16 cellular contexts compared by ENCODE assay signal in genomic region chr2:201447116-201447515, GRCh38. TPM values are rescaled to one million over a fixed set of nuclear protein-coding genes. Genes with fewer than 3 reads are reported as not detected.
A peak's percentile ranks its signal among the peaks of the same experiment; 100 is the strongest.
DNase-seq lines count a peak whose midpoint lies in the region; ATAC-seq and TF ChIP-seq lines count a peak whose summit lies in the region.
"Had no signal": no experiment of that assay in that cellular context is flagged by ENCODE, and none has a peak within 500 bp of the region (broad histone marks: within the 10 kb centered on the region; RNA-seq: fewer than 3 reads in every experiment).

No MANE protein-coding gene starts in this region.

- no peak for ATAC-seq in activated T-cell treated with anti-CD3 and anti-CD28 coated beads, Interleukin-2, amount 50 U/mL, for 4 hours
- ATAC-seq: heart right ventricle had no signal

- H3K36me3 Mint-ChIP-seq in activated T-cell treated with anti-CD3 and anti-CD28 coated beads, Interleukin-2, amount 50 U/mL, for 4 hours (ENCODE audit: insufficient read depth), result peaks cover 5% of the 10 kb centered on the region
- H3K36me3 Mint-ChIP-seq in activated naive CD8-positive, alpha-beta T cell, result peaks cover 4% of the 10 kb centered on the region
- no peaks in the 10 kb centered on the region for H3K36me3 Mint-ChIP-seq in neural crest cell (ENCODE audit: low read depth)

- no peaks in the 10 kb centered on the region for H3K27me3 Mint-ChIP-seq in activated T-cell treated with anti-CD3 and anti-CD28 coated beads, Interleukin-2, amount 50 U/mL, for 4 hours (ENCODE audit: low read depth)
- no peaks in the 10 kb centered on the region for H3K27me3 Mint-ChIP-seq in activated naive CD8-positive, alpha-beta T cell
- H3K27me3 Mint-ChIP-seq in neural crest cell (ENCODE audit: low read depth), result no peaks in the 10 kb centered on the region
- H3K27me3 Mint-ChIP-seq: activated B cell treated with CpG ODN at 0.5 μM for 24 hours had no signal

- DNase-seq in activated T-cell treated with anti-CD3 and anti-CD28 coated beads, Interleukin-2, amount 50 U/mL, for 4 hours, result no peak
- DNase-seq in activated T-cell treated with anti-CD3 and anti-CD28 coated beads, Interleukin-2, amount 50 U/mL, for 48 hours, result no peak
- DNase-seq in NCI-H82 (lab: John Stamatoyannopoulos, UW), result peak; percentile 56
- DNase-seq in neural crest cell (ENCODE audit: low read depth, low spot score), result no peak
- DNase-seq in NCI-H69 (lab: John Stamatoyannopoulos, UW), result no peak
- DNase-seq in inferior parietal cortex (ENCODE audit: extremely low spot score), result no peak
- no peak for DNase-seq in medulla oblongata (ENCODE audit: extremely low spot score)
- DNase-seq: activated B cell treated with CpG ODN at 0.5 μM for 24 hours, COR-L47, heart right ventricle, NCI-H187 treated with DMSO at 0.1 percent for 48 hours, NCI-H524 treated with DMSO at 0.1 percent for 48 hours, ovary, Peyer's patch, small intestine had no signal

- H3K9me3 Mint-ChIP-seq in activated T-cell treated with anti-CD3 and anti-CD28 coated beads, Interleukin-2, amount 50 U/mL, for 4 hours, result no peaks in the 10 kb centered on the region
- H3K9me3 Mint-ChIP-seq in activated naive CD8-positive, alpha-beta T cell (ENCODE audit: low read depth), result no peaks in the 10 kb centered on the region
- H3K9me3 Mint-ChIP-seq in neural crest cell, result no peaks in the 10 kb centered on the region
- H3K9me3 Mint-ChIP-seq: activated B cell treated with CpG ODN at 0.5 μM for 24 hours had no signal

- peak overlapping the region; percentile 47 for H3K4me3 Mint-ChIP-seq in activated T-cell treated with anti-CD3 and anti-CD28 coated beads, Interleukin-2, amount 50 U/mL, for 4 hours
- peak overlapping the region; percentile 68 for H3K4me3 Mint-ChIP-seq in activated naive CD8-positive, alpha-beta T cell
- H3K4me3 Mint-ChIP-seq in neural crest cell, result peak overlapping the region; percentile 15
- H3K4me3 Mint-ChIP-seq: activated B cell treated with CpG ODN at 0.5 μM for 24 hours had no signal

- H3K4me1 Mint-ChIP-seq in activated T-cell treated with anti-CD3 and anti-CD28 coated beads, Interleukin-2, amount 50 U/mL, for 4 hours (ENCODE audit: low read depth), result peaks cover 51% of the 10 kb centered on the region
- peaks cover 52% of the 10 kb centered on the region for H3K4me1 Mint-ChIP-seq in activated naive CD8-positive, alpha-beta T cell (ENCODE audit: low read depth)
- H3K4me1 Mint-ChIP-seq in neural crest cell, result peaks cover 15% of the 10 kb centered on the region

- peak overlapping the region; percentile 82 for H3K27ac Mint-ChIP-seq in activated naive CD8-positive, alpha-beta T cell
- H3K27ac Mint-ChIP-seq in neural crest cell (ENCODE audit: unreplicated experiment), result no peak overlapping the region
- H3K27ac Mint-ChIP-seq: activated B cell treated with CpG ODN at 0.5 μM for 24 hours had no signal

- TF ChIP-seq CTCF in neural crest cell (conservative IDR thresholded peaks at IDR 0.05), result no peak

RNA-seq across cellular contexts. Expression of gene TRAK2, which starts 4.1 kb away (rescaled TPM):
- 10 to 100 TPM; 18.1 to 18.4 (median 18.4) TPM for total RNA-seq in activated T-cell treated with anti-CD3 and anti-CD28 coated beads, Interleukin-2, amount 50 U/mL, for 4 hours
- total RNA-seq in neural crest cell, result 13.4 and 14.2 TPM in 2 replicates

RNA-seq across cellular contexts. Expression of gene STRADB, which starts 4.4 kb away (rescaled TPM):
- 10 to 100 TPM; 10.8 to 15.9 (median 11.9) TPM for total RNA-seq in activated T-cell treated with anti-CD3 and anti-CD28 coated beads, Interleukin-2, amount 50 U/mL, for 4 hours
- total RNA-seq in neural crest cell, result 40.4 and 42.2 TPM in 2 replicates

Comparison
In these comparisons a context has a peak if more than half of its experiments do, and no peak if none do; other contexts are left out.
1. H3K4me3 Mint-ChIP-seq: peak in every context shown above with its lines; median percentile 68 in activated naive CD8-positive, alpha-beta T cell; 47 in activated T-cell treated with anti-CD3 and anti-CD28 coated beads, Interleukin-2, amount 50 U/mL, for 4 hours; 15 in neural crest cell.